ENCODE assay signal across 7 cellular contexts in the genomic region with DNA sequence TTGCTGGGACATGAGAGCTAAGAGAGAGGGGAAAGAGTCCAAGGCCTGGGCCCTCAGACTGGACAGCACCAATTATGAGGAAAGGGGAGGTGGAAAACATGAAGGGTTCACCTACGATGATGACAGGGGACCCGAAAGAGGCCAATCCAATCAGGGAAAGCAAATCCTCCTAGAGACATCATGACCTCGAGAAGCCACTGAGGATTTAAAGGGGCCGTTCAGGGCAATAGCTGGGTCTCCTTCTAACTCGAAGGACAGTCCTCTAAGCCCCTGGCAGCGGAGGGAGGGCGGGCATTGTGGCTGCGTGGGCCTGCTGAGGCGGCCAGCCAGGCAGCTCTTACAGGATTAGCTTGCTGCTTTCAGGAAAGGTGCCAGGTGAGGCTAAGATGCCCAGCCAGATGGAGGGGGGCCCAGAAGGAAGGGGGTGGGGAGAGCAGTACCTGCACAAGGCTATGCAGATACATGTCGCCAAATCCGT. TPM values are rescaled to one million over a fixed set of nuclear protein-coding genes. Genes with fewer than 3 reads are reported as not detected.
DNase-seq lines count a peak whose midpoint lies in the region; ATAC-seq and TF ChIP-seq lines count a peak whose summit lies in the region.

No MANE protein-coding gene starts in this region.

- no peak for TF ChIP-seq CTCF in RWPE1 (conservative IDR thresholded peaks at IDR 0.05; ENCODE audit: low read depth)

- ATAC-seq in stimulated activated effector memory CD8-positive, alpha-beta T cell treated with anti-CD3 and anti-CD28 coated beads, Interleukin-12 subunit alpha, Interleukin-12 subunit beta, amount 100 ng/mL, for 72 hours = no peak
- no peak for ATAC-seq in left colon

- no peaks in the 10 kb centered on the region for H3K9me3 Mint-ChIP-seq in IgD-negative memory B cell
- H3K9me3 Mint-ChIP-seq in stimulated activated effector memory CD8-positive, alpha-beta T cell treated with anti-CD3 and anti-CD28 coated beads, Interleukin-12 subunit alpha, Interleukin-12 subunit beta, amount 100 ng/mL, for 72 hours = no peaks in the 10 kb centered on the region

- CTCF ChIA-PET in RWPE1 (lab: Yijun Ruan, JAX) = no interaction called here

- peaks cover 74 to 90% (median 86%) of the 10 kb centered on the region in 3 donors for H3K4me1 Mint-ChIP-seq in IgD-negative memory B cell
- peaks cover 99% of the 10 kb centered on the region for H3K4me1 Mint-ChIP-seq in stimulated activated effector memory CD8-positive, alpha-beta T cell treated with anti-CD3 and anti-CD28 coated beads, Interleukin-12 subunit alpha, Interleukin-12 subunit beta, amount 100 ng/mL, for 72 hours

- intact Hi-C loops in left colon (cut with DNase I, micrococcal nuclease) = no loop called here

- peak overlapping the region; percentile 78 to 97 (median 86) for H3K4me3 Mint-ChIP-seq in IgD-negative memory B cell
- peak overlapping the region; percentile 85 for H3K4me3 Mint-ChIP-seq in stimulated activated effector memory CD8-positive, alpha-beta T cell treated with anti-CD3 and anti-CD28 coated beads, Interleukin-12 subunit alpha, Interleukin-12 subunit beta, amount 100 ng/mL, for 72 hours

- H3K36me3 Mint-ChIP-seq in IgD-negative memory B cell = peaks cover 1% of the 10 kb centered on the region
- H3K36me3 Mint-ChIP-seq in stimulated activated effector memory CD8-positive, alpha-beta T cell treated with anti-CD3 and anti-CD28 coated beads, Interleukin-12 subunit alpha, Interleukin-12 subunit beta, amount 100 ng/mL, for 72 hours = peaks cover 67% of the 10 kb centered on the region

- POLR2A ChIA-PET in RWPE1 (lab: Yijun Ruan, JAX; ENCODE audit: low non-redundant PET) = no interaction called here

- DNase-seq in RWPE1 (ENCODE audit: low spot score) (no peak), germinal center (ENCODE audit: low spot score) (peak; percentile 60), SHP77 (lab: John Stamatoyannopoulos, UW) (no peak), iPS-NIHi11 (ENCODE audit: low spot score) (no peak), left colon (no peak)
- DNase-seq in stimulated activated effector memory CD8-positive, alpha-beta T cell treated with anti-CD3 and anti-CD28 coated beads, Interleukin-12 subunit alpha, Interleukin-12 subunit beta, amount 100 ng/mL, for 72 hours (ENCODE audit: low spot score in 2 of 2) = no peak

- no peaks in the 10 kb centered on the region for H3K27me3 Mint-ChIP-seq in IgD-negative memory B cell

- peak overlapping the region; percentile 82 for H3K27ac ChIP-seq in RWPE1

- H3K27ac Mint-ChIP-seq in IgD-negative memory B cell = peak overlapping the region; percentile 93 to 98 (median 97)
- peak overlapping the region; percentile 99 for H3K27ac Mint-ChIP-seq in stimulated activated effector memory CD8-positive, alpha-beta T cell treated with anti-CD3 and anti-CD28 coated beads, Interleukin-12 subunit alpha, Interleukin-12 subunit beta, amount 100 ng/mL, for 72 hours

RNA-seq across cellular contexts. Expression of gene MEF2D, which starts 7.4 kb away (rescaled TPM):
- 16.2 TPM for polyA plus RNA-seq in IgD-negative memory B cell
- 10 to 100 TPM; 45.9 to 66.4 TPM for total RNA-seq in left colon
